8 cellular contexts compared by ENCODE assay signal in the genomic region with DNA sequence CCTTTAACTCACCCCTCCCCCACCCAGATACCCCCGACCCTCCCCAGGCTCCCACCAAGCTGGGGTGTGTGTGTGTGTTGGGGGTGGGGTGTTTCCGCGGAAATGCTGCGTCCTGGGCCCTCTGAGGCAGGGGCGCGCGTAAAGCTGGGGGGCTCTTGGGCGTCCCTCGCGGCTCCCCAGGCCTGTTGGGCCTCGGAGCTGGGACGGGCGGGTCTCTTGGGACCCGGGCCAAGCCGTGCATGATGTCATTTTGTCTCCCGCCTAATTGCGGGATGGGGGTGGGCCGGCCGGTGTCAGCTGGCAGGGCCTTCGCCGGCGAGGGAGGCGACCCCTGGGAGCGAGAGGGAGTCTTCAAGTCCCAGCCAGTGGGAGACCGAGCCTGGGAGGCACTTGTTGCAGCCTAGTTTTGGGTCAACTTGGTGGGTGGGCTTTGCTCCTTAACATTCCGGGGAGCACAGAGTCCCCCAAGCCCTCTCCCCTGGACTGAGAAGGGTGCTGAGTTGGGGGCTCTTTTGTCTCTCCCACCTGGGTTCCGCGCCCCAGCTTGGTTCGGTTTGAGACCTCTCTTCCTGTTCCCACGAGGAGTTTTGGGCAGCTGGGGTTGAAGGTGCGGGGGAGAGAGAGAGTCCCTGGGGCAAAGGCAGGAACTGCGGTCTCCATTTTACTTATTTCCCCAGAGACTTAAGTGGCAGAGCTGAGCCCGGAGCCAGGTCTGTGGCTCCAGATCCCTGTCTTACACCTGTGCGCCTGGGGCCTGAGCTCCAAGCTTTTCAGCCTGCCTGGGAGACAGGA.
DNase-seq lines count a peak whose midpoint lies in the region; TF ChIP-seq lines count a peak whose summit lies in the region.

No MANE protein-coding gene starts in this region.

- H3K9ac ChIP-seq in mucosa of rectum (ENCODE audit: low read depth in 1 of 2, low read length in 2 of 2), result no peak overlapping the region

- in situ Hi-C loops in HAP-1 (cut with MboI; ENCODE audit: low sequenced_read_pairs) (no loop called here), astrocyte of the spinal cord (cut with HindIII; ENCODE audit: low sequenced_read_pairs) (no loop called here)

- peak overlapping the region; percentile 68 for H3K4me3 ChIP-seq in HAP-1
- peak overlapping the region; percentile 92 for H3K4me3 ChIP-seq in NB4 (ENCODE audit: low read depth, low read length)
- peak overlapping the region; percentile 31 for H3K4me3 ChIP-seq in astrocyte of the spinal cord (ENCODE audit: low read depth, low read length)
- H3K4me3 ChIP-seq in mucosa of rectum (ENCODE audit: low read length in 2 of 2), result peak overlapping the region; percentile 35 to 38

- TF ChIP-seq POLR2A in NB4 (IDR thresholded peaks at IDR 0.05; ENCODE audit: extremely low read depth, insufficient read length), result no peak

- TF ChIP-seq CTCF in NB4 (IDR thresholded peaks at IDR 0.05; ENCODE audit: low read depth, low read length) (no peak), astrocyte of the spinal cord (IDR thresholded peaks at IDR 0.05; ENCODE audit: low read depth, low read length) (no peak)

- H3K4me1 ChIP-seq in HAP-1, result peaks cover 3% of the 10 kb centered on the region
- peaks cover 9 to 10% of the 10 kb centered on the region in 2 donors for H3K4me1 ChIP-seq in mucosa of rectum (ENCODE audit: control insufficient read depth in 2 of 2, insufficient read depth in 2 of 2, low read length in 2 of 2)

- H3K27ac ChIP-seq in mucosa of rectum (ENCODE audit: low read depth in 2 of 2, low read length in 2 of 2), result no peak overlapping the region

- H3K9me3 ChIP-seq in HAP-1 (no peaks in the 10 kb centered on the region), mucosa of rectum (ENCODE audit: control insufficient read depth in 2 of 2, low read length in 2 of 2) (no peaks in the 10 kb centered on the region)

- H3K36me3 ChIP-seq in HAP-1 (replicated peaks) (peaks cover 20% of the 10 kb centered on the region), mucosa of rectum (ENCODE audit: control insufficient read depth in 2 of 2, insufficient read depth in 2 of 2, low read length in 2 of 2) (no peaks in the 10 kb centered on the region)

- H3K27me3 ChIP-seq in HAP-1 (ENCODE audit: low read depth) (no peaks in the 10 kb centered on the region), mucosa of rectum (ENCODE audit: control insufficient read depth in 2 of 2, insufficient read depth in 2 of 2, low read length in 2 of 2) (no peaks in the 10 kb centered on the region)

- peak; percentile 25 for DNase-seq in activated T-cell treated with anti-CD3 and anti-CD28 coated beads for 48 hours (ENCODE audit: low read depth)
- no peak for DNase-seq in activated T-cell treated with anti-CD3 and anti-CD28 coated beads, Interleukin-2, amount 50 U/mL, for 1 hour
- DNase-seq in HAP-1 (ENCODE audit: low spot score in 2 of 2), result peak; percentile 37 to 72
- peak; percentile 88 for DNase-seq in NB4 (ENCODE audit: low read depth)
- DNase-seq in astrocyte of the spinal cord (ENCODE audit: low read depth, low spot score), result no peak
- no peak for DNase-seq in cortex of kidney (lab: John Stamatoyannopoulos, UW)
- DNase-seq in CD1c-positive myeloid dendritic cell (ENCODE audit: extremely low spot score), result no peak

Comparison
In these comparisons a context has a peak if more than half of its experiments do, and no peak if none do; other contexts are left out.
1. DNase-seq: peak in activated T-cell treated with anti-CD3 and anti-CD28 coated beads for 48 hours (single experiment), HAP-1 (2 of 2) and NB4 (single experiment); none in activated T-cell treated with anti-CD3 and anti-CD28 coated beads, Interleukin-2, amount 50 U/mL, for 1 hour (single experiment), astrocyte of the spinal cord (single experiment), cortex of kidney (single experiment) and CD1c-positive myeloid dendritic cell (single experiment).
2. H3K4me3 ChIP-seq: peak in every context shown above with its lines; median percentile 92 in NB4; 68 in HAP-1; 36 in mucosa of rectum; 31 in astrocyte of the spinal cord.